ENCODE assay signal across 1 cellular context in genomic region chr19:45886427-45887310, GRCh38.
TF ChIP-seq lines count a peak whose summit lies in the region.

No MANE protein-coding gene starts in this region.

TF ChIP-seq in HEK293, 187 proteins besides CTCF, POLR2A, EP300 and RAD21 (continued from another document and continues in another):
- TF ChIP-seq ATF2 (tag by site-specific recombination; IDR thresholded peaks at IDR 0.05; ENCODE audit: low read depth), result no peak
- no peak for TF ChIP-seq ZNF274 (IDR thresholded peaks at IDR 0.05; ENCODE audit: low read length)
- TF ChIP-seq ZNF274 (tag by site-specific recombination; IDR thresholded peaks at IDR 0.05; ENCODE audit: borderline replicate concordance), result no peak
- no peak for TF ChIP-seq ZNF449 (tag by site-specific recombination; IDR thresholded peaks at IDR 0.05)
- TF ChIP-seq ZNF311 (tag by site-specific recombination; IDR thresholded peaks at IDR 0.05; ENCODE audit: borderline replicate concordance), result no peak
- TF ChIP-seq KLF7 (tag by site-specific recombination; IDR thresholded peaks at IDR 0.05; ENCODE audit: borderline replicate concordance), result no peak
- TF ChIP-seq ZNF221 (tag by site-specific recombination; IDR thresholded peaks at IDR 0.05; ENCODE audit: borderline replicate concordance), result no peak
- no peak for TF ChIP-seq ZNF529 (tag by site-specific recombination; IDR thresholded peaks at IDR 0.05; ENCODE audit: insufficient replicate concordance)
- peak; percentile 46; the same call in 1 of the 2 replicates for TF ChIP-seq ZBTB8A (tag by site-specific recombination; IDR thresholded peaks at IDR 0.05)
- peak; percentile 83 for TF ChIP-seq ZXDB (tag by site-specific recombination; IDR thresholded peaks at IDR 0.05)
- no peak for TF ChIP-seq ZNF621 (tag by site-specific recombination; IDR thresholded peaks at IDR 0.05)
- TF ChIP-seq ZNF239 (tag by site-specific recombination; IDR thresholded peaks at IDR 0.05), result no peak
- TF ChIP-seq REPIN1 (tag by site-specific recombination; IDR thresholded peaks at IDR 0.05; ENCODE audit: low read depth), result no peak
- peak; percentile 95 for TF ChIP-seq ZBTB21 (tag by site-specific recombination; IDR thresholded peaks at IDR 0.05)
- TF ChIP-seq KLF8 (tag by site-specific recombination; IDR thresholded peaks at IDR 0.05), result peak; percentile 76; the same call in 1 of the 2 replicates
- TF ChIP-seq GLI2 (tag by site-specific recombination; IDR thresholded peaks at IDR 0.05; ENCODE audit: borderline replicate concordance, low read depth), result no peak
- TF ChIP-seq ZNF341 (tag by site-specific recombination; IDR thresholded peaks at IDR 0.05; ENCODE audit: low read depth), result peak; percentile 90
- peak; percentile 50; the same call in 1 of the 2 replicates for TF ChIP-seq ZNF843 (tag by site-specific recombination; IDR thresholded peaks at IDR 0.05)
- TF ChIP-seq PBX3 (CRISPR knock-in tag; IDR thresholded peaks at IDR 0.05), result 0 out of 2 replicates have a peak, but pooled peaks have one; percentile 38
- peak; percentile 29; the same call in 1 of the 2 replicates for TF ChIP-seq ZNF398 (tag by site-specific recombination; IDR thresholded peaks at IDR 0.05)
- peak; percentile 69 for TF ChIP-seq ZNF518A (tag by site-specific recombination; conservative IDR thresholded peaks at IDR 0.05; ENCODE audit: low read depth)
- no peak for TF ChIP-seq ZNF184 (tag by site-specific recombination; IDR thresholded peaks at IDR 0.05)
- no peak for TF ChIP-seq PRDM2 (tag by site-specific recombination; IDR thresholded peaks at IDR 0.05; ENCODE audit: borderline replicate concordance)
- TF ChIP-seq SP7 (tag by site-specific recombination; IDR thresholded peaks at IDR 0.05), result peak; percentile 63; the same call in 1 of the 2 replicates
- TF ChIP-seq OSR2 (tag by site-specific recombination; IDR thresholded peaks at IDR 0.05), result no peak
- peak; percentile 97 for TF ChIP-seq ZNF629 (tag by site-specific recombination; IDR thresholded peaks at IDR 0.05)
- TF ChIP-seq ZNF391 (tag by site-specific recombination; IDR thresholded peaks at IDR 0.05; ENCODE audit: borderline replicate concordance, low read depth), result no peak
- no peak for TF ChIP-seq ZNF133 (tag by site-specific recombination; IDR thresholded peaks at IDR 0.05)
- no peak for TF ChIP-seq ZFP3 (tag by site-specific recombination; IDR thresholded peaks at IDR 0.05; ENCODE audit: low read depth)
- no peak for TF ChIP-seq ZNF266 (tag by site-specific recombination; IDR thresholded peaks at IDR 0.05; ENCODE audit: low read depth)
- no peak; the same call in 1 of the 2 replicates for TF ChIP-seq ZNF394 (tag by site-specific recombination; IDR thresholded peaks at IDR 0.05; ENCODE audit: borderline replicate concordance)
- peak; percentile 19; the same call in 1 of the 2 replicates for TF ChIP-seq ZNF561 (tag by site-specific recombination; IDR thresholded peaks at IDR 0.05; ENCODE audit: borderline replicate concordance)
- TF ChIP-seq ZNF639 (tag by site-specific recombination; IDR thresholded peaks at IDR 0.05), result 0 out of 2 replicates have a peak, but pooled peaks have one; percentile 5
- TF ChIP-seq BCL11B (tag by site-specific recombination; IDR thresholded peaks at IDR 0.05; ENCODE audit: low read depth), result no peak
- peak; percentile 56; the same call in 1 of the 2 replicates for TF ChIP-seq YY2 (tag by site-specific recombination; IDR thresholded peaks at IDR 0.05)
- no peak for TF ChIP-seq ZSCAN23 (tag by site-specific recombination; IDR thresholded peaks at IDR 0.05)
- TF ChIP-seq SP2 (tag by site-specific recombination; IDR thresholded peaks at IDR 0.05), result peak; percentile 64
- TF ChIP-seq KLF9 (tag by site-specific recombination; IDR thresholded peaks at IDR 0.05; ENCODE audit: low read depth), result peak; percentile 32; the same call in 1 of the 2 replicates
- TF ChIP-seq ZNF585B (tag by site-specific recombination; IDR thresholded peaks at IDR 0.05), result no peak
- TF ChIP-seq ZNF18 (tag by site-specific recombination; IDR thresholded peaks at IDR 0.05), result no peak
